In genomic region chr2:118936286-118936685, GRCh38 we compare ENCODE assay signal across 24 cellular contexts. TPM values are rescaled to one million over a fixed set of nuclear protein-coding genes. Genes with fewer than 3 reads are reported as not detected.
"Had no signal": no experiment of that assay in that cellular context is flagged by ENCODE, and none has a peak within 500 bp of the region (broad histone marks: within the 10 kb centered on the region; RNA-seq: fewer than 3 reads in every experiment).

No MANE protein-coding gene starts in this region.

- DNase-seq: activated CD4-positive, alpha-beta T cell treated with anti-CD3 and anti-CD28 coated beads for 48 hours; activated CD4-positive, alpha-beta T cell treated with anti-CD3 and anti-CD28 coated beads, Interleukin-2, amount 50 U/mL, for 48 hours; activated CD8-positive, alpha-beta memory T cell treated with anti-CD3 and anti-CD28 coated beads for 24 hours; activated effector memory CD4-positive, alpha-beta T cell treated with Interleukin-2 at 50 U/mL for 16 hours; activated naive CD4-positive, alpha-beta T cell treated with anti-CD3 and anti-CD28 coated beads, Interleukin-2, amount 10 ng/mL, durations not matched to agents 7 days and 5 days; activated naive CD8-positive, alpha-beta T cell treated with anti-CD3 and anti-CD28 coated beads, Interleukin-2, amount 10 ng/mL, durations not matched to agents 7 days and 5 days; dorsolateral prefrontal cortex; effector memory CD4-positive, alpha-beta T cell; erythroblast; hippocampal formation; left cardiac atrium; natural killer cell; spleen; stimulated activated naive CD4-positive, alpha-beta T cell; WERI-Rb-1 had no signal

- H3K27me3 ChIP-seq: ascending aorta, gastroesophageal sphincter, right atrium auricular region, tibial nerve had no signal

- H3K4me3 ChIP-seq: ascending aorta, cardiac muscle cell, coronary artery, dorsolateral prefrontal cortex, gastroesophageal sphincter, neural progenitor cell, right atrium auricular region, spleen, tibial nerve had no signal

- H3K27ac ChIP-seq: ascending aorta, cardiac muscle cell, dorsolateral prefrontal cortex, gastroesophageal sphincter, neural progenitor cell, right atrium auricular region, tibial nerve, WERI-Rb-1 had no signal

- H3K36me3 ChIP-seq: ascending aorta, cardiac muscle cell, gastroesophageal sphincter, neural progenitor cell, right atrium auricular region, spleen, tibial nerve, WERI-Rb-1 had no signal

- H3K4me1 ChIP-seq: ascending aorta, gastroesophageal sphincter, neural progenitor cell, right atrium auricular region, tibial nerve had no signal

- ATAC-seq: activated CD4-positive, CD25-positive, alpha-beta regulatory T cell treated with anti-CD3 and anti-CD28 coated beads, Interleukin-2, amount 50 U/mL, for 24 hours; gastroesophageal sphincter; natural killer cell had no signal

RNA-seq across cellular contexts. Expression of gene MARCO, which starts 5.7 kb away (rescaled TPM):
- total RNA-seq: cardiac muscle cell, pulmonary artery endothelial cell had no signal
- polyA plus RNA-seq: cardiac muscle cell had no signal
